10 cellular contexts compared by ENCODE assay signal in the genomic region with DNA sequence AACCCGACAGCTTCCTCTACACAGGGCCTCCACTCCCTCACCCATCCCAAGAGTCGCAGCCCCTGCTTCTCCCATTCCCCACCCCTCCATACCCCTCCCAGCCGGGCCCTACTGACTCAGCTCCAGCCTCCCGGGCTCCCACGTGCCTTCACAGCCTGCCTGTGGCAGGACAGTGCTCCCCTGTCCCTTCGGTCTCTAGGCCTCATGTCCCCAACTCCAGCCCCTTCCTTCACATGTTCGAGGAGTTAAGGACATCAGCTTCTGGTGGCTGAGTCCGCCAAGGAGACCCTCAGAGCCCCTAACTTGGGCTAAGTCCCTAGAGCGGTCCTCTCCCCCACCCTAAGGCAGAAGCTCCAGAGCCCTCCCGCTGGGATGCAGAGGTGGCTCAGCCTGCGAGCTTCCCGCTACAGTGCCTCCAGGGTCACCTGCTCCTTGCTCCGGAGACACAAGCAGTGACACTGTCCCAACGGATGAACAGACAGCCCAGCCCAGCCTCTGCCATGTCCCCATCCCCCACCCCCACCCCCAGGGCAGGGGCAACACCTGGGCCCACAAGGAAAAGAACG. TPM values are rescaled to one million over a fixed set of nuclear protein-coding genes. Genes with fewer than 3 reads are reported as not detected.
DNase-seq lines count a peak whose midpoint lies in the region; ATAC-seq, FAIRE-seq and TF ChIP-seq lines count a peak whose summit lies in the region.
"Had no signal": no experiment of that assay in that cellular context is flagged by ENCODE, and none has a peak within 500 bp of the region (broad histone marks: within the 10 kb centered on the region; RNA-seq: fewer than 3 reads in every experiment).

No MANE protein-coding gene starts in this region.

- H3K4me3 ChIP-seq in adipocyte (ENCODE audit: low read length) = peak overlapping the region; percentile 92
- no peak overlapping the region for H3K4me3 ChIP-seq in keratinocyte (ENCODE audit: control insufficient read depth in 2 of 3, extremely low read depth in 1 of 3, insufficient read depth in 2 of 3, low read depth in 1 of 3, low read length in 3 of 3)

- no peaks in the 10 kb centered on the region for H4K20me1 ChIP-seq in keratinocyte (ENCODE audit: control insufficient read depth, extremely low read depth, insufficient read depth, low read length)

- H3K9ac ChIP-seq in adipocyte (ENCODE audit: low read length) (peak overlapping the region; percentile 98), keratinocyte (ENCODE audit: control insufficient read depth, extremely low read depth, insufficient read depth, low read length) (no peak overlapping the region)

- no peak for FAIRE-seq in keratinocyte (lab: Jason Lieb, UNC)
- FAIRE-seq: A204.1 had no signal

- H2AFZ ChIP-seq in keratinocyte (ENCODE audit: control insufficient read depth, low read length) = no peak overlapping the region

- DNase-seq in DMS 273 (lab: John Stamatoyannopoulos, UW; ENCODE audit: unreplicated experiment) (peak; percentile 60), DMS 273 treated with DMSO at 0.1 percent for 48 hours (lab: John Stamatoyannopoulos, UW) (no peak), adipocyte (ENCODE audit: low read depth) (peak; percentile 64), keratinocyte (ENCODE audit: low read depth, low spot score) (no peak), substantia nigra (lab: John Stamatoyannopoulos, UW) (peak in 9 of 49 donors; percentile 26 to 63 (median 47)), iPS-NIHi7 (ENCODE audit: extremely low spot score) (no peak)
- DNase-seq: NCI-H524 treated with DMSO at 0.1 percent for 48 hours had no signal

- no peaks in the 10 kb centered on the region for H3K79me2 ChIP-seq in keratinocyte (ENCODE audit: control insufficient read depth, insufficient read depth, low read length)

- no peak overlapping the region for H3K27ac ChIP-seq in keratinocyte (ENCODE audit: control insufficient read depth, insufficient read depth, low read length)
- H3K27ac ChIP-seq in substantia nigra (ENCODE audit: low read depth, low read length, poor library complexity, severe bottlenecking) = peak overlapping the region; percentile 70

- H3K4me1 ChIP-seq in adipocyte (ENCODE audit: control insufficient read depth, insufficient read depth, low read length) = peaks cover 67% of the 10 kb centered on the region
- H3K4me1 ChIP-seq in keratinocyte (ENCODE audit: control insufficient read depth, extremely low read depth, insufficient read depth, low read length) = peaks cover 14% of the 10 kb centered on the region

- peak overlapping the region; percentile 79 for H3K4me2 ChIP-seq in keratinocyte (ENCODE audit: control insufficient read depth, extremely low read depth, insufficient read depth, low read depth, low read length)

- ATAC-seq in HG03460 (IDR thresholded peaks at IDR 0.05; ENCODE audit: unreplicated experiment) (no peak), HG03025 (IDR thresholded peaks at IDR 0.05; ENCODE audit: low FRiP score, unreplicated experiment) (no peak)

- H3K36me3 ChIP-seq in adipocyte (ENCODE audit: control insufficient read depth, insufficient read depth, low read length, severe bottlenecking) = no peaks in the 10 kb centered on the region
- no peaks in the 10 kb centered on the region for H3K36me3 ChIP-seq in keratinocyte (ENCODE audit: control insufficient read depth in 2 of 2, extremely low read depth in 1 of 2, insufficient read depth in 2 of 2, low read length in 2 of 2)

- H3K27me3 ChIP-seq in adipocyte (replicated peaks; ENCODE audit: control insufficient read depth, insufficient read depth, low read length) (no peaks in the 10 kb centered on the region), keratinocyte (ENCODE audit: control insufficient read depth, extremely low read depth, insufficient read depth, low read length) (peaks cover 30% of the 10 kb centered on the region)

- dilution Hi-C loops in keratinocyte (cut with MboI; ENCODE audit: extremely low pct_ligation_motif_present, low sequenced_read_pairs) = no loop called here

- no peaks in the 10 kb centered on the region for H3K9me3 ChIP-seq in adipocyte (ENCODE audit: control insufficient read depth, low read length)
- no peaks in the 10 kb centered on the region for H3K9me3 ChIP-seq in keratinocyte (ENCODE audit: control insufficient read depth, low read depth, low read length)

- TF ChIP-seq CTCF in keratinocyte (optimal IDR thresholded peaks at IDR 0.05 in 1 of 3, IDR thresholded peaks at IDR 0.05 in 1 of 3, conservative IDR thresholded peaks at IDR 0.05 in 1 of 3; ENCODE audit: extremely low read depth in 1 of 3, insufficient read depth in 2 of 3, low read length in 3 of 3) = no peak

- H3K9me1 ChIP-seq in keratinocyte (ENCODE audit: control insufficient read depth, extremely low read depth, insufficient read depth, low read length) = no peaks in the 10 kb centered on the region

RNA-seq across cellular contexts. Expression of gene SMARCD3, which starts 0.8 kb away (rescaled TPM):
- 3.0 to 6.0 TPM (median 3.1 TPM) in 3 replicates for polyA plus RNA-seq in keratinocyte
- polyA plus RNA-seq in keratinocyte (2011; ENCODE audit: low read depth) = 6.9 TPM
- polyA plus RNA-seq in keratinocyte (2011; cell fraction: cytosol; rRNA removed) = 4.0 and 6.1 TPM in 2 replicates
- 10.1 and 16.9 TPM in 2 replicates for polyA plus RNA-seq in keratinocyte (2011; cell fraction: nucleus; rRNA removed)
- 5.1 and 10.8 TPM in 2 replicates for polyA plus RNA-seq in keratinocyte (2012; ENCODE audit: low replicate concordance)
- 2.1 to 5.4 TPM (median 2.3 TPM) in 3 replicates for polyA minus RNA-seq in keratinocyte
- 4.8 TPM for polyA minus RNA-seq in keratinocyte (2011; cell fraction: cytosol; rRNA and poly(A)+ RNA removed)
- polyA minus RNA-seq in keratinocyte (2011; cell fraction: nucleus; rRNA and poly(A)+ RNA removed) = 2.4 and 4.1 TPM in 2 replicates

RNA-seq across cellular contexts. Expression of gene CHPF2, which starts 15.4 kb away (rescaled TPM):
- polyA plus RNA-seq in keratinocyte = 16.2 to 33.0 TPM (median 26.0 TPM) in 3 replicates
- 10.8 TPM for polyA plus RNA-seq in keratinocyte (2011; ENCODE audit: low read depth)
- polyA plus RNA-seq in keratinocyte (2011; cell fraction: cytosol; rRNA removed) = 7.2 and 13.1 TPM in 2 replicates
- 67.1 and 88.3 TPM in 2 replicates for polyA plus RNA-seq in keratinocyte (2011; cell fraction: nucleus; rRNA removed)
- 16.8 and 35.8 TPM in 2 replicates for polyA plus RNA-seq in keratinocyte (2012; ENCODE audit: low replicate concordance)
- polyA minus RNA-seq in keratinocyte = 22.9 to 65.2 TPM (median 29.1 TPM) in 3 replicates
- 37.6 TPM for polyA minus RNA-seq in keratinocyte (2011; cell fraction: cytosol; rRNA and poly(A)+ RNA removed)
- 99.4 and 99.8 TPM in 2 replicates for polyA minus RNA-seq in keratinocyte (2011; cell fraction: nucleus; rRNA and poly(A)+ RNA removed)

RNA-seq across cellular contexts. Expression of gene ABCF2, which starts 20.7 kb away (rescaled TPM):
- polyA plus RNA-seq in keratinocyte = 33.3 to 68.6 TPM (median 43.6 TPM) in 3 replicates
- polyA plus RNA-seq in keratinocyte (2011; ENCODE audit: low read depth) = 12.4 TPM
- 60.0 and 61.5 TPM in 2 replicates for polyA plus RNA-seq in keratinocyte (2011; cell fraction: cytosol; rRNA removed)
- polyA plus RNA-seq in keratinocyte (2011; cell fraction: nucleus; rRNA removed) = 58.1 and 59.3 TPM in 2 replicates
- polyA plus RNA-seq in keratinocyte (2012; ENCODE audit: low replicate concordance) = 27.9 and 54.2 TPM in 2 replicates
- 57.5 to 64.0 TPM (median 62.2 TPM) in 3 replicates for polyA minus RNA-seq in keratinocyte
- polyA minus RNA-seq in keratinocyte (2011; cell fraction: cytosol; rRNA and poly(A)+ RNA removed) = 38.0 TPM
- 21.0 and 32.6 TPM in 2 replicates for polyA minus RNA-seq in keratinocyte (2011; cell fraction: nucleus; rRNA and poly(A)+ RNA removed)

RNA-seq across cellular contexts. Expression of gene H2BK1, which starts 37.4 kb away (rescaled TPM):
- not detected in 3 replicates for polyA plus RNA-seq in keratinocyte
- not detected for polyA plus RNA-seq in keratinocyte (2011; ENCODE audit: low read depth)
- not detected in 2 replicates for polyA plus RNA-seq in keratinocyte (2011; cell fraction: cytosol; rRNA removed)
- polyA plus RNA-seq in keratinocyte (2011; cell fraction: nucleus; rRNA removed) = not detected in 2 replicates
- polyA plus RNA-seq in keratinocyte (2012; ENCODE audit: low replicate concordance) = not detected in 2 replicates
- not detected in 3 replicates for polyA minus RNA-seq in keratinocyte
- not detected for polyA minus RNA-seq in keratinocyte (2011; cell fraction: cytosol; rRNA and poly(A)+ RNA removed)
- polyA minus RNA-seq in keratinocyte (2011; cell fraction: nucleus; rRNA and poly(A)+ RNA removed) = not detected in 2 replicates

Comparison
In these comparisons a context has a peak if more than half of its experiments do, and no peak if none do; other contexts are left out.
1. DNase-seq: peak in DMS 273 (single experiment) and adipocyte (single experiment); none in DMS 273 treated with DMSO at 0.1 percent for 48 hours (single experiment), keratinocyte (single experiment) and iPS-NIHi7 (single experiment).